Comparison of ENCODE assay signal across 8 cellular contexts in genomic region chr17:59830007-59830630, GRCh38.
DNase-seq lines count a peak whose midpoint lies in the region; ATAC-seq and TF ChIP-seq lines count a peak whose summit lies in the region.

No MANE protein-coding gene starts in this region.

- no peaks in the 10 kb centered on the region for H3K9me3 Mint-ChIP-seq in T-helper 2 cell treated with Interferon-gamma antibody and Interleukin-4, amounts not matched to agents 5 μg/mL and 100 μg/mL, for 36 hours

- H3K27me3 ChIP-seq in H7 (ENCODE audit: control insufficient read depth, insufficient read depth, low read length): no peaks in the 10 kb centered on the region

- TF ChIP-seq CTCF in HFF-Myc (IDR thresholded peaks at IDR 0.05; ENCODE audit: low read depth, low read length, missing control alignments) (no peak), fibroblast of mammary gland (conservative IDR thresholded peaks at IDR 0.05; ENCODE audit: control insufficient read depth, insufficient read depth, low read depth, low read length) (no peak)

- no peaks in the 10 kb centered on the region for H3K27me3 Mint-ChIP-seq in T-helper 2 cell treated with Interferon-gamma antibody and Interleukin-4, amounts not matched to agents 5 μg/mL and 100 μg/mL, for 36 hours (ENCODE audit: low read depth)

- no peaks in the 10 kb centered on the region for H3K36me3 ChIP-seq in H7 (replicated peaks; ENCODE audit: control insufficient read depth, insufficient read depth, low read length)

- H3K4me1 Mint-ChIP-seq in T-helper 2 cell treated with Interferon-gamma antibody and Interleukin-4, amounts not matched to agents 5 μg/mL and 100 μg/mL, for 36 hours (ENCODE audit: low read depth): peaks cover 67% of the 10 kb centered on the region

- H3K4me3 Mint-ChIP-seq in T-helper 2 cell treated with Interferon-gamma antibody and Interleukin-4, amounts not matched to agents 5 μg/mL and 100 μg/mL, for 36 hours: peak overlapping the region; percentile 86

- H3K4me3 ChIP-seq in HFF-Myc (replicated peaks; ENCODE audit: low read depth, low read length) (peak overlapping the region; percentile 8; the same call in 1 of the 2 replicates), fibroblast of mammary gland (ENCODE audit: control insufficient read depth, low read depth, low read length) (peak overlapping the region; percentile 40), H7 (ENCODE audit: insufficient read depth, low read depth, low read length) (no peak overlapping the region)

- ATAC-seq in HG03354 (IDR thresholded peaks at IDR 0.05; ENCODE audit: poor library complexity, severe bottlenecking, unreplicated experiment): no peak

- peak overlapping the region; percentile 96 for H3K27ac Mint-ChIP-seq in T-helper 2 cell treated with Interferon-gamma antibody and Interleukin-4, amounts not matched to agents 5 μg/mL and 100 μg/mL, for 36 hours

- DNase-seq in HFF-Myc (ENCODE audit: extremely low read depth, low read depth): no peak
- no peak for DNase-seq in T-helper 2 cell treated with Interferon-gamma antibody and Interleukin-4, amounts not matched to agents 5 μg/mL and 100 μg/mL, for 36 hours (ENCODE audit: low spot score)
- peak; percentile 82 for DNase-seq in fibroblast of mammary gland (ENCODE audit: low read depth)
- peak; percentile 64 for DNase-seq in stimulated activated CD4-positive, alpha-beta T cell treated with anti-CD3 and anti-CD28 coated beads, Interleukin-1b, Interleukin-23, amount 100 ng/mL, for 48 hours
- DNase-seq in AG20443 (ENCODE audit: low spot score): no peak
- DNase-seq in H7: no peak
- DNase-seq in central memory CD4-positive, alpha-beta T cell: no peak

- H3K36me3 Mint-ChIP-seq in T-helper 2 cell treated with Interferon-gamma antibody and Interleukin-4, amounts not matched to agents 5 μg/mL and 100 μg/mL, for 36 hours (ENCODE audit: low read depth): peaks cover 27% of the 10 kb centered on the region

Comparison
In these comparisons a context has a peak if more than half of its experiments do, and no peak if none do; other contexts are left out.
1. DNase-seq: peak in fibroblast of mammary gland (single experiment) and stimulated activated CD4-positive, alpha-beta T cell treated with anti-CD3 and anti-CD28 coated beads, Interleukin-1b, Interleukin-23, amount 100 ng/mL, for 48 hours (single experiment); none in HFF-Myc (single experiment), T-helper 2 cell treated with Interferon-gamma antibody and Interleukin-4, amounts not matched to agents 5 μg/mL and 100 μg/mL, for 36 hours (single experiment), AG20443 (single experiment), H7 (single experiment) and central memory CD4-positive, alpha-beta T cell (single experiment).